1 cellular context compared by ENCODE assay signal in the genomic region with DNA sequence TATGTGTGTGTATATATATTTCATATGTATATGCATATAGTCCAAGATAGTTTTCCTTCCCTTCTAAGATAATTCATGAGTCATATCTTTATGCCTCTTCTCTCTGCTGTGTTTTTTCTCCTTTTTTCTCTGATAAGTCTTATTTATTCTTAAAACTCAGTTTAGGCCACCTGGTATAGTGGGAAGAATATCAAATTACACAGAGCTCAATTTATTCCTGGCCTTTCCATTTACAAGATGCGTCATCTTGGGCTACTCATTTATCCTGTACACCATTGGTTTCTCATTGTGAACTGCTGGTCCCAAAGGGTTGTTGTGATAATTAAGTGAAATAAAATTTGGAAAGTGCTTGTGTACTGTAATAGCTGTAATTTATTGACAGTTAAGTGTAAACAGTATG.
TF ChIP-seq lines count a peak whose summit lies in the region.

No MANE protein-coding gene starts in this region.

TF ChIP-seq in IMR-90, 13 proteins besides CTCF, POLR2A, EP300 and RAD21 (continued from another document):
- TF ChIP-seq BHLHE40 (IDR thresholded peaks at IDR 0.05; ENCODE audit: low read depth, low read length) (no peak), NFE2L2 (IDR thresholded peaks at IDR 0.05; ENCODE audit: low read depth, low read length) (no peak), FOS (IDR thresholded peaks at IDR 0.05; ENCODE audit: low read depth, low read length) (no peak), RCOR1 (IDR thresholded peaks at IDR 0.05; ENCODE audit: insufficient replicate concordance, low read length) (no peak), MAZ (IDR thresholded peaks at IDR 0.05; ENCODE audit: borderline replicate concordance, low read depth, low read length) (no peak), MXI1 (IDR thresholded peaks at IDR 0.05; ENCODE audit: borderline replicate concordance, low read depth, low read length) (no peak)
- TF ChIP-seq, protein P1, sequence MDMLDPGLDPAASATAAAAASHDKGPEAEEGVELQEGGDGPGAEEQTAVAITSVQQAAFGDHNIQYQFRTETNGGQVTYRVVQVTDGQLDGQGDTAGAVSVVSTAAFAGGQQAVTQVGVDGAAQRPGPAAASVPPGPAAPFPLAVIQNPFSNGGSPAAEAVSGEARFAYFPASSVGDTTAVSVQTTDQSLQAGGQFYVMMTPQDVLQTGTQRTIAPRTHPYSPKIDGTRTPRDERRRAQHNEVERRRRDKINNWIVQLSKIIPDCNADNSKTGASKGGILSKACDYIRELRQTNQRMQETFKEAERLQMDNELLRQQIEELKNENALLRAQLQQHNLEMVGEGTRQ (IDR thresholded peaks at IDR 0.05; ENCODE audit: low read depth, low read length) = no peak
